12 cellular contexts compared by ENCODE assay signal in genomic region chr1:30088594-30089556, GRCh38.
DNase-seq lines count a peak whose midpoint lies in the region; ATAC-seq and TF ChIP-seq lines count a peak whose summit lies in the region.
"Had no signal": no experiment of that assay in that cellular context is flagged by ENCODE, and none has a peak within 500 bp of the region (broad histone marks: within the 10 kb centered on the region; RNA-seq: fewer than 3 reads in every experiment).

No MANE protein-coding gene starts in this region.

- H3K79me1 ChIP-seq in mesenchymal stem cell (replicated peaks; ENCODE audit: low read length, poor library complexity, severe bottlenecking), result no peaks in the 10 kb centered on the region

- H3K9me3 ChIP-seq in mesenchymal stem cell (ENCODE audit: control insufficient read depth, low read length), result peaks cover 30% of the 10 kb centered on the region

- H2BK12ac ChIP-seq in mesenchymal stem cell (ENCODE audit: low read length in 2 of 2), result no peak overlapping the region

- H2AK5ac ChIP-seq in mesenchymal stem cell (ENCODE audit: low read length, severe bottlenecking), result no peak overlapping the region

- H4K91ac ChIP-seq in mesenchymal stem cell (ENCODE audit: low read length), result no peak overlapping the region

- 75% methylated on average over 21 of the region's 23 CpGs for WGBS in mesenchymal stem cell

- peaks cover 21% of the 10 kb centered on the region for H3K4me1 ChIP-seq in mesenchymal stem cell (ENCODE audit: control insufficient read depth, insufficient read depth, low read depth, low read length)

- no peak overlapping the region for H3K9ac ChIP-seq in mesenchymal stem cell (ENCODE audit: low read length)

- POLR2A ChIA-PET in HEK293T (lab: Yijun Ruan, JAX), result no interaction called here

- no peak overlapping the region for H4K8ac ChIP-seq in mesenchymal stem cell (ENCODE audit: low read length)

- H3K27ac ChIP-seq in mesenchymal stem cell (ENCODE audit: low read length, poor library complexity, severe bottlenecking), result no peak overlapping the region
- H3K27ac ChIP-seq: body of pancreas had no signal

- CTCF ChIA-PET in HEK293T (lab: Yijun Ruan, JAX), result no interaction called here

- no peak overlapping the region for H3K14ac ChIP-seq in mesenchymal stem cell (ENCODE audit: low read length in 2 of 2)

- peaks cover 6 to 11% of the 10 kb centered on the region in 2 experiments for H3K27me3 ChIP-seq in mesenchymal stem cell (ENCODE audit: control insufficient read depth in 1 of 2, insufficient read depth in 1 of 2, low read length in 2 of 2)
- H3K27me3 ChIP-seq: body of pancreas had no signal

- no peak overlapping the region for H3K4ac ChIP-seq in mesenchymal stem cell (ENCODE audit: low read depth in 1 of 2, low read length in 2 of 2)

- no peak overlapping the region for H2BK15ac ChIP-seq in mesenchymal stem cell (ENCODE audit: low read depth, poor library complexity, severe bottlenecking)

- no peak overlapping the region for H3K4me3 ChIP-seq in mesenchymal stem cell (ENCODE audit: insufficient read depth in 1 of 2, low read depth in 1 of 2, low read length in 2 of 2)
- H3K4me3 ChIP-seq: body of pancreas had no signal

- no peak overlapping the region for H3K23ac ChIP-seq in mesenchymal stem cell (ENCODE audit: low read length in 2 of 2)

- no peak overlapping the region for H3K18ac ChIP-seq in mesenchymal stem cell (ENCODE audit: low read depth in 1 of 2, low read length in 2 of 2)

- no peak for ATAC-seq in GM21423 (IDR thresholded peaks at IDR 0.05; ENCODE audit: unreplicated experiment)
- ATAC-seq: activated CD4-positive, alpha-beta T cell treated with anti-CD3 and anti-CD28 coated beads for 36 hours; body of pancreas had no signal

- DNase-seq in HEK293T (ENCODE audit: extremely low spot score) (peak; percentile 60), NCI-H2081 treated with DMSO at 0.1 percent for 48 hours (lab: John Stamatoyannopoulos, UW) (peak; percentile 19), RPMI7951 (ENCODE audit: low read depth) (peak; percentile 47), mesenchymal stem cell (peak; percentile 9), mucosa of gallbladder (ENCODE audit: low spot score) (no peak), cerebellar cortex (ENCODE audit: low spot score) (no peak), AG20443 (ENCODE audit: low spot score) (no peak)
- DNase-seq: activated CD4-positive, alpha-beta T cell treated with anti-CD3 and anti-CD28 coated beads for 36 hours; H9; stimulated activated CD4-positive, alpha-beta T cell treated with anti-CD3 and anti-CD28 coated beads, Interleukin-4, amount 100 ng/mL, for 24 hours had no signal

- no peaks in the 10 kb centered on the region for H3K36me3 ChIP-seq in mesenchymal stem cell (ENCODE audit: control insufficient read depth in 1 of 2, insufficient read depth in 2 of 2, low read depth in 1 of 2, low read length in 2 of 2)

- no peak overlapping the region for H2AFZ ChIP-seq in mesenchymal stem cell (ENCODE audit: low read depth, low read length)

- no peak overlapping the region for H2BK5ac ChIP-seq in mesenchymal stem cell (ENCODE audit: low read depth, low read length, poor library complexity, severe bottlenecking)

- no peak overlapping the region for H3K4me2 ChIP-seq in mesenchymal stem cell (ENCODE audit: low read length, poor library complexity, severe bottlenecking)

- H2BK120ac ChIP-seq in mesenchymal stem cell (ENCODE audit: low read depth, low read length), result no peak overlapping the region

TF ChIP-seq in HEK293T, 16 proteins besides CTCF, POLR2A, EP300 and RAD21:
- TF ChIP-seq SUZ12 (IDR thresholded peaks at IDR 0.05), result no peak
- no peak for TF ChIP-seq ARNT (IDR thresholded peaks at IDR 0.05)
- no peak for TF ChIP-seq ELF4 (IDR thresholded peaks at IDR 0.05)
- no peak for TF ChIP-seq HDGF (IDR thresholded peaks at IDR 0.05; ENCODE audit: borderline replicate concordance)
- TF ChIP-seq FOXK2 (IDR thresholded peaks at IDR 0.05), result no peak
- TF ChIP-seq PKNOX1 (IDR thresholded peaks at IDR 0.05), result no peak
- no peak for TF ChIP-seq L3MBTL2 (conservative IDR thresholded peaks at IDR 0.05)
- TF ChIP-seq NFRKB (IDR thresholded peaks at IDR 0.05), result no peak
- TF ChIP-seq LEF1 (IDR thresholded peaks at IDR 0.05; ENCODE audit: borderline replicate concordance), result no peak
- TF ChIP-seq BHLHE40 (IDR thresholded peaks at IDR 0.05; ENCODE audit: borderline replicate concordance), result no peak
- no peak for TF ChIP-seq CTBP1 (IDR thresholded peaks at IDR 0.05; ENCODE audit: borderline replicate concordance)
- TF ChIP-seq SP1 (IDR thresholded peaks at IDR 0.05), result no peak
- no peak for TF ChIP-seq FOXA1 (IDR thresholded peaks at IDR 0.05)
- no peak for TF ChIP-seq FOXM1 (IDR thresholded peaks at IDR 0.05; ENCODE audit: borderline replicate concordance)
- TF ChIP-seq ZNF384 (IDR thresholded peaks at IDR 0.05), result no peak
- TF ChIP-seq TARDBP (IDR thresholded peaks at IDR 0.05), result no peak

Comparison
In these comparisons a context has a peak if more than half of its experiments do, and no peak if none do; other contexts are left out.
1. DNase-seq: peak in HEK293T (single experiment), NCI-H2081 treated with DMSO at 0.1 percent for 48 hours (single experiment), RPMI7951 (single experiment) and mesenchymal stem cell (single experiment); none in mucosa of gallbladder (single experiment), cerebellar cortex (single experiment) and AG20443 (single experiment).